Comparison of ENCODE assay signal across 1 cellular context in genomic region chr6:3283641-3284435, GRCh38.
TF ChIP-seq lines count a peak whose summit lies in the region.

No MANE protein-coding gene starts in this region.

TF ChIP-seq in WTC11, 78 proteins besides CTCF, POLR2A, EP300 and RAD21 (continued from another document):
- TF ChIP-seq ATF1 (CRISPR knock-in tag; IDR thresholded peaks at IDR 0.05) (no peak), ZNF423 (CRISPR knock-in tag; IDR thresholded peaks at IDR 0.05) (no peak), ZMAT4 (CRISPR knock-in tag; IDR thresholded peaks at IDR 0.05) (no peak), ZNF263 (CRISPR knock-in tag; IDR thresholded peaks at IDR 0.05; ENCODE audit: low read depth) (no peak), E2F5 (CRISPR knock-in tag; IDR thresholded peaks at IDR 0.05) (no peak), AFF4 (CRISPR knock-in tag; IDR thresholded peaks at IDR 0.05; ENCODE audit: borderline replicate concordance) (no peak), FOXP1 (CRISPR knock-in tag; IDR thresholded peaks at IDR 0.05; ENCODE audit: borderline replicate concordance) (no peak), ATF3 (CRISPR knock-in tag; conservative IDR thresholded peaks at IDR 0.05) (no peak), JUN (CRISPR knock-in tag; IDR thresholded peaks at IDR 0.05) (no peak), GTF2I (CRISPR knock-in tag; conservative IDR thresholded peaks at IDR 0.05) (no peak), ZNF232 (CRISPR knock-in tag; IDR thresholded peaks at IDR 0.05) (no peak)
- TF ChIP-seq, protein P1, sequence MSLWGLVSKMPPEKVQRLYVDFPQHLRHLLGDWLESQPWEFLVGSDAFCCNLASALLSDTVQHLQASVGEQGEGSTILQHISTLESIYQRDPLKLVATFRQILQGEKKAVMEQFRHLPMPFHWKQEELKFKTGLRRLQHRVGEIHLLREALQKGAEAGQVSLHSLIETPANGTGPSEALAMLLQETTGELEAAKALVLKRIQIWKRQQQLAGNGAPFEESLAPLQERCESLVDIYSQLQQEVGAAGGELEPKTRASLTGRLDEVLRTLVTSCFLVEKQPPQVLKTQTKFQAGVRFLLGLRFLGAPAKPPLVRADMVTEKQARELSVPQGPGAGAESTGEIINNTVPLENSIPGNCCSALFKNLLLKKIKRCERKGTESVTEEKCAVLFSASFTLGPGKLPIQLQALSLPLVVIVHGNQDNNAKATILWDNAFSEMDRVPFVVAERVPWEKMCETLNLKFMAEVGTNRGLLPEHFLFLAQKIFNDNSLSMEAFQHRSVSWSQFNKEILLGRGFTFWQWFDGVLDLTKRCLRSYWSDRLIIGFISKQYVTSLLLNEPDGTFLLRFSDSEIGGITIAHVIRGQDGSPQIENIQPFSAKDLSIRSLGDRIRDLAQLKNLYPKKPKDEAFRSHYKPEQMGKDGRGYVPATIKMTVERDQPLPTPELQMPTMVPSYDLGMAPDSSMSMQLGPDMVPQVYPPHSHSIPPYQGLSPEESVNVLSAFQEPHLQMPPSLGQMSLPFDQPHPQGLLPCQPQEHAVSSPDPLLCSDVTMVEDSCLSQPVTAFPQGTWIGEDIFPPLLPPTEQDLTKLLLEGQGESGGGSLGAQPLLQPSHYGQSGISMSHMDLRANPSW (CRISPR knock-in tag; conservative IDR thresholded peaks at IDR 0.05; ENCODE audit: low read depth), result no peak
- TF ChIP-seq, protein P2, sequence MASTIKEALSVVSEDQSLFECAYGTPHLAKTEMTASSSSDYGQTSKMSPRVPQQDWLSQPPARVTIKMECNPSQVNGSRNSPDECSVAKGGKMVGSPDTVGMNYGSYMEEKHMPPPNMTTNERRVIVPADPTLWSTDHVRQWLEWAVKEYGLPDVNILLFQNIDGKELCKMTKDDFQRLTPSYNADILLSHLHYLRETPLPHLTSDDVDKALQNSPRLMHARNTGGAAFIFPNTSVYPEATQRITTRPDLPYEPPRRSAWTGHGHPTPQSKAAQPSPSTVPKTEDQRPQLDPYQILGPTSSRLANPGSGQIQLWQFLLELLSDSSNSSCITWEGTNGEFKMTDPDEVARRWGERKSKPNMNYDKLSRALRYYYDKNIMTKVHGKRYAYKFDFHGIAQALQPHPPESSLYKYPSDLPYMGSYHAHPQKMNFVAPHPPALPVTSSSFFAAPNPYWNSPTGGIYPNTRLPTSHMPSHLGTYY (CRISPR knock-in tag; IDR thresholded peaks at IDR 0.05), result no peak
